Comparison of ENCODE assay signal across 10 cellular contexts in genomic region chr11:65389294-65389980, GRCh38. TPM values are rescaled to one million over a fixed set of nuclear protein-coding genes. Genes with fewer than 3 reads are reported as not detected.
DNase-seq lines count a peak whose midpoint lies in the region; ATAC-seq and TF ChIP-seq lines count a peak whose summit lies in the region.
"Had no signal": no experiment of that assay in that cellular context is flagged by ENCODE, and none has a peak within 500 bp of the region (broad histone marks: within the 10 kb centered on the region; RNA-seq: fewer than 3 reads in every experiment).

No MANE protein-coding gene starts in this region.

- peak overlapping the region; percentile 98 for H3K9ac ChIP-seq in adipocyte (ENCODE audit: low read length)

- H3K4me3 ChIP-seq in adipocyte (ENCODE audit: low read length) (peak overlapping the region; percentile 90), left lung (peak overlapping the region in 1 of 2 donors; percentile 86), mucosa of descending colon (no peak overlapping the region)

- H3K27me3 ChIP-seq in adipocyte (replicated peaks; ENCODE audit: control insufficient read depth, insufficient read depth, low read length) (no peaks in the 10 kb centered on the region), left lung (no peaks in the 10 kb centered on the region)

- CTCF ChIA-PET in activated CD4-positive, alpha-beta memory T cell treated with anti-CD3 and anti-CD28 coated beads, Interleukin-2, amount 10 ng/mL, durations not matched to agents 7 days and 5 days (lab: Charles Lee) = interaction anchor here (1.2 to 1.4 kb wide), 2 partner anchors 19 to 151 kb away, joined by 4 read pairs; no protein-coding TSS in a partner anchor
- CTCF ChIA-PET in activated CD4-positive, alpha-beta memory T cell treated with anti-CD3 and anti-CD28 coated beads for 36 hours (lab: Charles Lee) = interaction anchor here (1.0 to 3.2 kb wide), 2 partner anchors 23 to 27 kb away, joined by 3 to 37 read pairs; no protein-coding TSS in a partner anchor

- peak overlapping the region; percentile 61 for H3K27ac Mint-ChIP-seq in activated CD4-positive, alpha-beta memory T cell treated with anti-CD3 and anti-CD28 coated beads, Interleukin-2, amount 10 ng/mL, durations not matched to agents 7 days and 5 days
- no peak overlapping the region for H3K27ac Mint-ChIP-seq in activated CD4-positive, alpha-beta memory T cell treated with anti-CD3 and anti-CD28 coated beads for 36 hours

- H3K9me3 ChIP-seq in adipocyte (ENCODE audit: control insufficient read depth, low read length) (no peaks in the 10 kb centered on the region), left lung (no peaks in the 10 kb centered on the region), mucosa of descending colon (no peaks in the 10 kb centered on the region)

- H3K27ac ChIP-seq in left lung = peak overlapping the region; percentile 13 to 63
- peak overlapping the region; percentile 46 for H3K27ac ChIP-seq in substantia nigra (ENCODE audit: low read depth, low read length, poor library complexity, severe bottlenecking)

- no peak for ATAC-seq in left lung
- no peak for ATAC-seq in GM19035 (IDR thresholded peaks at IDR 0.05; ENCODE audit: unreplicated experiment)
- no peak for ATAC-seq in mucosa of descending colon

- no peaks in the 10 kb centered on the region for H3K9me3 Mint-ChIP-seq in activated CD4-positive, alpha-beta memory T cell treated with anti-CD3 and anti-CD28 coated beads, Interleukin-2, amount 10 ng/mL, durations not matched to agents 7 days and 5 days
- H3K9me3 Mint-ChIP-seq in activated CD4-positive, alpha-beta memory T cell treated with anti-CD3 and anti-CD28 coated beads for 36 hours = no peaks in the 10 kb centered on the region

- DNase-seq in activated CD4-positive, alpha-beta memory T cell treated with anti-CD3 and anti-CD28 coated beads, Interleukin-2, amount 10 ng/mL, durations not matched to agents 7 days and 5 days = no peak
- no peak for DNase-seq in activated CD4-positive, alpha-beta memory T cell treated with anti-CD3 and anti-CD28 coated beads for 36 hours
- no peak for DNase-seq in adipocyte (ENCODE audit: low read depth)
- no peak for DNase-seq in left lung
- DNase-seq in substantia nigra (lab: John Stamatoyannopoulos, UW) = peak in 1 of 49 donors; percentile 51
- no peak for DNase-seq in NCI-H1048 (lab: John Stamatoyannopoulos, UW)
- DNase-seq in mucosa of descending colon = no peak
- DNase-seq: NCI-H446 had no signal

- peaks cover 38% of the 10 kb centered on the region for H3K36me3 Mint-ChIP-seq in activated CD4-positive, alpha-beta memory T cell treated with anti-CD3 and anti-CD28 coated beads, Interleukin-2, amount 10 ng/mL, durations not matched to agents 7 days and 5 days (ENCODE audit: low read depth)
- H3K36me3 Mint-ChIP-seq in activated CD4-positive, alpha-beta memory T cell treated with anti-CD3 and anti-CD28 coated beads for 36 hours = peaks cover 20% of the 10 kb centered on the region

- H3K36me3 ChIP-seq in adipocyte (ENCODE audit: control insufficient read depth, insufficient read depth, low read length, severe bottlenecking) = peaks cover 34% of the 10 kb centered on the region
- H3K36me3 ChIP-seq in left lung = peaks cover 0 to 44% of the 10 kb centered on the region in 2 donors
- H3K36me3 ChIP-seq in mucosa of descending colon (ENCODE audit: low read depth) = no peaks in the 10 kb centered on the region

- H3K4me1 Mint-ChIP-seq in activated CD4-positive, alpha-beta memory T cell treated with anti-CD3 and anti-CD28 coated beads, Interleukin-2, amount 10 ng/mL, durations not matched to agents 7 days and 5 days = peaks cover 68% of the 10 kb centered on the region
- H3K4me1 Mint-ChIP-seq in activated CD4-positive, alpha-beta memory T cell treated with anti-CD3 and anti-CD28 coated beads for 36 hours (ENCODE audit: low read depth) = peaks cover 57% of the 10 kb centered on the region

- POLR2A ChIA-PET in activated CD4-positive, alpha-beta memory T cell treated with anti-CD3 and anti-CD28 coated beads, Interleukin-2, amount 10 ng/mL, durations not matched to agents 7 days and 5 days (lab: Charles Lee) = interaction anchor here (16.8 to 21.7 kb wide), 2 partner anchors 33 to 113 kb away, joined by 443 to 501 read pairs; partner anchors contain the start of genes MALAT1 and NEAT1
- POLR2A ChIA-PET in activated CD4-positive, alpha-beta memory T cell treated with anti-CD3 and anti-CD28 coated beads for 36 hours (lab: Charles Lee) = interaction anchor here (1.2 kb wide), 1 partner anchor 30 kb away, joined by 3 read pairs; no protein-coding TSS in a partner anchor

- intact Hi-C loops in activated CD4-positive, alpha-beta memory T cell treated with anti-CD3 and anti-CD28 coated beads for 36 hours (cut with micrococcal nuclease) = no loop called here
- intact Hi-C loops in left lung (cut with DNase I) (no loop called here), mucosa of descending colon (cut with DNase I, micrococcal nuclease) (no loop called here)

- no peak overlapping the region for H3K4me3 Mint-ChIP-seq in activated CD4-positive, alpha-beta memory T cell treated with anti-CD3 and anti-CD28 coated beads, Interleukin-2, amount 10 ng/mL, durations not matched to agents 7 days and 5 days
- no peak overlapping the region for H3K4me3 Mint-ChIP-seq in activated CD4-positive, alpha-beta memory T cell treated with anti-CD3 and anti-CD28 coated beads for 36 hours

- H3K27me3 Mint-ChIP-seq in activated CD4-positive, alpha-beta memory T cell treated with anti-CD3 and anti-CD28 coated beads, Interleukin-2, amount 10 ng/mL, durations not matched to agents 7 days and 5 days = no peaks in the 10 kb centered on the region
- no peaks in the 10 kb centered on the region for H3K27me3 Mint-ChIP-seq in activated CD4-positive, alpha-beta memory T cell treated with anti-CD3 and anti-CD28 coated beads for 36 hours

- peaks cover 57% of the 10 kb centered on the region for H3K4me1 ChIP-seq in adipocyte (ENCODE audit: control insufficient read depth, insufficient read depth, low read length)
- peaks cover 41 to 70% of the 10 kb centered on the region in 2 donors for H3K4me1 ChIP-seq in left lung
- H3K4me1 ChIP-seq in mucosa of descending colon (ENCODE audit: low read depth) = peaks cover 38% of the 10 kb centered on the region

- TF ChIP-seq CTCF in left lung (IDR thresholded peaks at IDR 0.05) = no peak
- TF ChIP-seq CTCF in mucosa of descending colon (IDR thresholded peaks at IDR 0.05) = no peak

RNA-seq across cellular contexts. Expression of gene FRMD8, which starts 3.0 kb away (rescaled TPM):
- 10 to 100 TPM; 53.9 to 61.3 TPM for total RNA-seq in activated CD4-positive, alpha-beta memory T cell treated with anti-CD3 and anti-CD28 coated beads, Interleukin-2, amount 10 ng/mL, durations not matched to agents 7 days and 5 days
- 10 to 100 TPM; 34.7 to 37.9 TPM for total RNA-seq in activated CD4-positive, alpha-beta memory T cell treated with anti-CD3 and anti-CD28 coated beads for 36 hours
- total RNA-seq in left lung (10 to 100 TPM; 31.7 to 31.9 TPM), mucosa of descending colon (10 to 100 TPM; 27.1 to 44.1 (median 42.3) TPM)

RNA-seq across cellular contexts. Expression of gene SLC25A45, which starts 7.0 kb away (rescaled TPM):
- total RNA-seq in activated CD4-positive, alpha-beta memory T cell treated with anti-CD3 and anti-CD28 coated beads, Interleukin-2, amount 10 ng/mL, durations not matched to agents 7 days and 5 days = 10 to 100 TPM; 19.4 to 19.8 TPM
- total RNA-seq in activated CD4-positive, alpha-beta memory T cell treated with anti-CD3 and anti-CD28 coated beads for 36 hours = 10 to 100 TPM; 14.4 to 16.1 TPM
- total RNA-seq in left lung (1 to 10 TPM; 8.4 to 9.8 TPM), mucosa of descending colon (10 to 100 TPM in 2 of 3 donors, 1 to 10 TPM in 1; 8.0 to 10.5 (median 10.1) TPM)

RNA-seq across cellular contexts. Expression of gene NEAT1, which starts 33.2 kb away (rescaled TPM):
- total RNA-seq in activated CD4-positive, alpha-beta memory T cell treated with anti-CD3 and anti-CD28 coated beads, Interleukin-2, amount 10 ng/mL, durations not matched to agents 7 days and 5 days = 1,000 to 10,000 TPM; 1,222 to 1,245 TPM
- total RNA-seq in activated CD4-positive, alpha-beta memory T cell treated with anti-CD3 and anti-CD28 coated beads for 36 hours = 100 to 1,000 TPM; 593 to 683 TPM
- total RNA-seq in left lung (1,000 to 10,000 TPM; 1,146 to 1,441 TPM), mucosa of descending colon (1,000 to 10,000 TPM; 1,133 to 1,409 (median 1,237) TPM)

RNA-seq across cellular contexts. Expression of gene TIGD3, which starts 34.9 kb away (rescaled TPM):
- under 1 TPM; 0.58 to 0.88 TPM for total RNA-seq in activated CD4-positive, alpha-beta memory T cell treated with anti-CD3 and anti-CD28 coated beads, Interleukin-2, amount 10 ng/mL, durations not matched to agents 7 days and 5 days
- under 1 TPM; 0.73 to 1.00 TPM for total RNA-seq in activated CD4-positive, alpha-beta memory T cell treated with anti-CD3 and anti-CD28 coated beads for 36 hours
- under 1 TPM; 0.21 to 0.32 TPM for total RNA-seq in left lung
- total RNA-seq in mucosa of descending colon = under 1 TPM in 2 of 3 donors, not detected in 1; 0.14 to 0.53 TPM
- total RNA-seq: renal cortical epithelial cell had no signal

RNA-seq across cellular contexts. Expression of gene DPF2, which starts 55.8 kb away (rescaled TPM):
- 10 to 100 TPM; 80.7 to 82.0 TPM for total RNA-seq in activated CD4-positive, alpha-beta memory T cell treated with anti-CD3 and anti-CD28 coated beads, Interleukin-2, amount 10 ng/mL, durations not matched to agents 7 days and 5 days
- total RNA-seq in activated CD4-positive, alpha-beta memory T cell treated with anti-CD3 and anti-CD28 coated beads for 36 hours = 10 to 100 TPM; 68.7 to 71.6 TPM
- total RNA-seq in left lung (10 to 100 TPM; 47.4 to 51.4 TPM), mucosa of descending colon (10 to 100 TPM; 32.8 to 62.9 (median 35.5) TPM)
